Comparison of ENCODE assay signal across 8 cellular contexts in the genomic region with DNA sequence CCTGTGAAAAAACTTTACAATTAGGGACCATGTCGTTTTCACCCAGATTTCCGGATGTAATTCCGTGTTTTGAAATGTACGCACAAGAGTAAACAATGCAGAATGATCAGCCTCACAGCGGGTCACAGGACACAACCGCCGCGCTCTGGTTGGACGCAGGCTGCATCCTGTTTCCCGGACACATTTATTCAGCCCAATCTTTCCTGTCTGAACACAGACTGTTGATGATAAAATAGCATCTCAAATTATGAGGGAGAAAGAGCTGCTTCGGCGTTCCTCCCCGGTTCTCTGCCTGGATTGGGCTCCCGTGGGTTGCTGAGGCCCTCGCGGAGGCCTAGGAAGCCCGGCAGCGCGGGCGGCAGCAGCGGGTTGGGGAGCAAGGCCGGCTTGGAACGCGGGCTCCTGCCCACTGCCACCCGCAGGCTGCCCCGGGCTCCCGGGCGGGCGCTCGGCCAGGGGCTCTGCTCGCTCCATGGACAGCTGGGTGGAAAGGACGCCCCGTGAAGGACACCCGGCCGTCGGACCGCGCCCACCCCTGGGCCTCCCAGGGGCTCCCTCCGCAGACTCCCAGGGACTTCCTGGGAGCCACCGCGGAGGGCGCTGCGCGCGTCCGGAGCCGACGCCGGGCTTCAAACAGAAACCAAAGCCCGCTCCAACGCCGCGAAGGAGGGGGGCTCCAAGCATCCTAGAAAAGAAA.
DNase-seq lines count a peak whose midpoint lies in the region; ATAC-seq and FAIRE-seq lines count a peak whose summit lies in the region.

No MANE protein-coding gene starts in this region.

- peaks cover 0 to 3% of the 10 kb centered on the region in 2 donors for H3K9me3 Mint-ChIP-seq in activated T-cell treated with anti-CD3 and anti-CD28 coated beads, Interleukin-2, amount 50 U/mL, for 72 hours
- no peaks in the 10 kb centered on the region for H3K9me3 Mint-ChIP-seq in activated T-cell treated with anti-CD3 and anti-CD28 coated beads, Interleukin-2, amount 50 U/mL, for 24 hours

- H3K4me3 Mint-ChIP-seq in activated T-cell treated with anti-CD3 and anti-CD28 coated beads, Interleukin-2, amount 50 U/mL, for 72 hours, result peak overlapping the region; percentile 54
- H3K4me3 Mint-ChIP-seq in activated T-cell treated with anti-CD3 and anti-CD28 coated beads, Interleukin-2, amount 50 U/mL, for 24 hours, result no peak overlapping the region

- H3K4me1 Mint-ChIP-seq in activated T-cell treated with anti-CD3 and anti-CD28 coated beads, Interleukin-2, amount 50 U/mL, for 72 hours (ENCODE audit: low read depth), result no peaks in the 10 kb centered on the region
- peaks cover 3% of the 10 kb centered on the region for H3K4me1 Mint-ChIP-seq in activated T-cell treated with anti-CD3 and anti-CD28 coated beads, Interleukin-2, amount 50 U/mL, for 24 hours (ENCODE audit: low read depth)

- H3K27ac ChIP-seq in muscle layer of colon (ENCODE audit: low read depth, low read length), result peak overlapping the region; percentile 80

- H3K27me3 Mint-ChIP-seq in activated T-cell treated with anti-CD3 and anti-CD28 coated beads, Interleukin-2, amount 50 U/mL, for 72 hours (ENCODE audit: low read depth), result peaks cover 19% of the 10 kb centered on the region
- peaks cover 25% of the 10 kb centered on the region for H3K27me3 Mint-ChIP-seq in activated T-cell treated with anti-CD3 and anti-CD28 coated beads, Interleukin-2, amount 50 U/mL, for 24 hours

- peaks cover 0 to 2% of the 10 kb centered on the region in 2 donors for H3K36me3 Mint-ChIP-seq in activated T-cell treated with anti-CD3 and anti-CD28 coated beads, Interleukin-2, amount 50 U/mL, for 72 hours (ENCODE audit: insufficient read depth in 2 of 2)
- H3K36me3 Mint-ChIP-seq in activated T-cell treated with anti-CD3 and anti-CD28 coated beads, Interleukin-2, amount 50 U/mL, for 24 hours (ENCODE audit: low read depth), result no peaks in the 10 kb centered on the region

- no peak for DNase-seq in activated T-cell treated with anti-CD3 and anti-CD28 coated beads, Interleukin-2, amount 50 U/mL, for 72 hours
- no peak for DNase-seq in activated T-cell treated with anti-CD3 and anti-CD28 coated beads, Interleukin-2, amount 50 U/mL, for 24 hours
- peak; percentile 78 for DNase-seq in NCI-H1105 (lab: John Stamatoyannopoulos, UW)
- peak; percentile 36 for DNase-seq in UCSD-AML1 (lab: John Stamatoyannopoulos, UW; ENCODE audit: unreplicated experiment)
- peak; percentile 45 for DNase-seq in fibroblast of the conjunctiva (ENCODE audit: low read depth)
- peak; percentile 88 for DNase-seq in urothelium cell line (ENCODE audit: low spot score)

- no peak overlapping the region for H3K27ac Mint-ChIP-seq in activated T-cell treated with anti-CD3 and anti-CD28 coated beads, Interleukin-2, amount 50 U/mL, for 72 hours
- H3K27ac Mint-ChIP-seq in activated T-cell treated with anti-CD3 and anti-CD28 coated beads, Interleukin-2, amount 50 U/mL, for 24 hours, result no peak overlapping the region

- ATAC-seq in activated T-cell treated with anti-CD3 and anti-CD28 coated beads, Interleukin-2, amount 50 U/mL, for 72 hours (replicated peaks in 1 of 2), result no peak
- ATAC-seq in HG02678 (IDR thresholded peaks at IDR 0.05; ENCODE audit: unreplicated experiment), result peak; percentile 85

- peak overlapping the region; percentile 62 for H3K9ac ChIP-seq in muscle layer of colon (ENCODE audit: low read length)

- peak overlapping the region; percentile 40 to 78 for H3K4me3 ChIP-seq in muscle layer of colon (ENCODE audit: low read depth in 1 of 2, low read length in 2 of 2)

- no peaks in the 10 kb centered on the region for H3K27me3 ChIP-seq in muscle layer of colon (ENCODE audit: control insufficient read depth in 1 of 2, insufficient read depth in 2 of 2, low read length in 2 of 2)

- H3K4me1 ChIP-seq in muscle layer of colon (ENCODE audit: insufficient read depth, low read length), result no peaks in the 10 kb centered on the region

- H3K36me3 ChIP-seq in muscle layer of colon (ENCODE audit: insufficient read depth, low read length), result no peaks in the 10 kb centered on the region

- no peak for FAIRE-seq in urothelium cell line (lab: Jason Lieb, UNC)

- H3K9me3 ChIP-seq in muscle layer of colon (ENCODE audit: low read length), result no peaks in the 10 kb centered on the region

Comparison
In these comparisons a context has a peak if more than half of its experiments do, and no peak if none do; other contexts are left out.
1. DNase-seq: peak in NCI-H1105 (single experiment), UCSD-AML1 (single experiment), fibroblast of the conjunctiva (single experiment) and urothelium cell line (single experiment); none in activated T-cell treated with anti-CD3 and anti-CD28 coated beads, Interleukin-2, amount 50 U/mL, for 72 hours (0 of 2) and activated T-cell treated with anti-CD3 and anti-CD28 coated beads, Interleukin-2, amount 50 U/mL, for 24 hours (single experiment).